In genomic region chr2:227477291-227477690, GRCh38 we compare ENCODE assay signal across 18 cellular contexts.
"Had no signal": no experiment of that assay in that cellular context is flagged by ENCODE, and none has a peak within 500 bp of the region (broad histone marks: within the 10 kb centered on the region; RNA-seq: fewer than 3 reads in every experiment).

No MANE protein-coding gene starts in this region.

- H3K27me3 ChIP-seq: cardiac muscle cell, gastroesophageal sphincter, hepatocyte, sigmoid colon, upper lobe of right lung had no signal

- H3K9me3 ChIP-seq: gastroesophageal sphincter, sigmoid colon, upper lobe of right lung had no signal

- H3K4me3 Mint-ChIP-seq: activated CD4-positive, alpha-beta T cell treated with anti-CD3 and anti-CD28 coated beads, Interleukin-2, amount 10 ng/mL, durations not matched to agents 7 days and 5 days; activated naive CD8-positive, alpha-beta T cell; natural killer cell; T-helper 1 cell treated with Interleukin-12 subunit alpha and Interleukin-12 subunit beta and Interleukin-4 antibody, amounts not matched to agents 30 μg/mL and 1 μg/mL, for 36 hours had no signal

- DNase-seq: activated CD4-positive, alpha-beta T cell treated with anti-CD3 and anti-CD28 coated beads, Interleukin-2, amount 10 ng/mL, durations not matched to agents 7 days and 5 days; activated CD4-positive, CD25-positive, alpha-beta regulatory T cell; activated effector memory CD4-positive, alpha-beta T cell treated with anti-CD3 and anti-CD28 coated beads, Interleukin-2, amount 50 U/mL, for 16 hours; activated T-cell treated with anti-CD3 and anti-CD28 coated beads for 4 hours; anterior cingulate cortex; effector CD4-positive, alpha-beta T cell; kidney glomerular epithelial cell; natural killer cell; sigmoid colon; stimulated activated CD4-positive, alpha-beta T cell treated with anti-CD3 and anti-CD28 coated beads, Interleukin-12 subunit alpha, Interleukin-12 subunit beta, amount 100 ng/mL, for 4 hours; stimulated activated naive CD8-positive, alpha-beta T cell treated with anti-CD3 and anti-CD28 coated beads, Interleukin-15, Interleukin-2, amounts not matched to agents 100 U/mL and 50 U/mL, for 24 hours; upper lobe of right lung had no signal

- H3K4me2 ChIP-seq: hepatocyte had no signal

- H2AFZ ChIP-seq: hepatocyte had no signal

- H3K27ac ChIP-seq: cardiac muscle cell, coronary artery, gastroesophageal sphincter, hepatocyte, sigmoid colon, upper lobe of right lung had no signal

- ATAC-seq: gastroesophageal sphincter; natural killer cell; stimulated activated naive CD8-positive, alpha-beta T cell treated with anti-CD3 and anti-CD28 coated beads, Interleukin-15, Interleukin-2, amounts not matched to agents 100 U/mL and 50 U/mL, for 24 hours; upper lobe of right lung had no signal

- H3K36me3 Mint-ChIP-seq: activated naive CD8-positive, alpha-beta T cell; natural killer cell had no signal

- H3K27ac Mint-ChIP-seq: activated CD4-positive, alpha-beta T cell treated with anti-CD3 and anti-CD28 coated beads, Interleukin-2, amount 10 ng/mL, durations not matched to agents 7 days and 5 days; activated naive CD8-positive, alpha-beta T cell; natural killer cell; T-helper 1 cell treated with Interleukin-12 subunit alpha and Interleukin-12 subunit beta and Interleukin-4 antibody, amounts not matched to agents 30 μg/mL and 1 μg/mL, for 36 hours had no signal

- H3K9me3 Mint-ChIP-seq: activated CD4-positive, alpha-beta T cell treated with anti-CD3 and anti-CD28 coated beads, Interleukin-2, amount 10 ng/mL, durations not matched to agents 7 days and 5 days; natural killer cell; T-helper 1 cell treated with Interleukin-12 subunit alpha and Interleukin-12 subunit beta and Interleukin-4 antibody, amounts not matched to agents 30 μg/mL and 1 μg/mL, for 36 hours had no signal

- H3K27me3 Mint-ChIP-seq: activated CD4-positive, alpha-beta T cell treated with anti-CD3 and anti-CD28 coated beads, Interleukin-2, amount 10 ng/mL, durations not matched to agents 7 days and 5 days; activated naive CD8-positive, alpha-beta T cell had no signal
